ENCODE assay signal across 8 cellular contexts in the genomic region with DNA sequence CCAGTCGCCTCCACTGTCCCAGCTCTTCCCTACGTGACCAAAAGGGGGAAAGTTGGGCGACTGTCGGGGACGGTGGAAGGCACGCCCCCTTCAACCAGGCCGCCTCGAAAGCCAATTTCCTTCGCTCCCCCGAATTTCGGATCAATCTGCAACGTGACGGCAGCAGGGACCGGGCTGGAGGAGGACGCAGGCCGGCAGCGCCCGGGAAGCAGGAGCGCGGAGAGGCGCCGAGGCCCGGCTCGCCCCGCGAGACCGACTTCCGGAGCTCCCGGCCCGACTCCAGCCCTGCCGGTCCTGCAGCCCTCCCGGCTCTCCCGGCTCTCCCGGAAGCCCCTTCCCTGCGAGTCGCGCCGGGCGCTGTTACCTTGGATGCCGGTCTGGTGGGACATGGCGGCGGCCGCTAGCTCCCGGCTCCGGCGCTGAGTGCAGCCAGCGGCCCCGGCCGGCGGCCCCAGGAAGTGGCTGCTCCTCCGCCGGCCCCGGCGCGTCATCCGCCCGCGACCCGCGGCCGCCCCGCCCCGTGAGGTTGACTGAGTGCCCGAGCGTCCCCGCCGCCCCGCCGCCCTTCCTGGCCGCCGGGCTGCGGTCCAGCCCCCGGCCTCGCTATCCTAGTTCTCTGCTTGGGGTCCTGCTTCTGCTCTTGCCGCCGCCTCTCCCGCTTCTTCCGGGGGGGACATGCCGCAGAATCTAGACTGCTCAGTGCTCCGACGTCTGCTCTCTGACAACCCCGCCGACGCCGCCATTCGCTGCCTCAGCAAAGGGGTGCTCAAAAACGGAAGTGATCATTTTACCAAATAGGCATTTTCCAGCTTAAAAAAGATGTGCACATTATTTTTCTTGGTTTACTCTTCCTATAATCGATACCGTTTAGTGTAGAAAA. TPM values are rescaled to one million over a fixed set of nuclear protein-coding genes. Genes with fewer than 3 reads are reported as not detected.
DNase-seq lines count a peak whose midpoint lies in the region; ATAC-seq and TF ChIP-seq lines count a peak whose summit lies in the region.

A gene (minus strand): TSS at position 461 of the 880 bp plus-strand sequence. CDS start 72 bp downstream, at position 389.

- TF ChIP-seq CTCF in AG09309 (IDR thresholded peaks at IDR 0.05; ENCODE audit: control insufficient read depth, insufficient read depth, low read depth, low read length, missing control alignments) (peak; percentile 41), kidney epithelial cell (IDR thresholded peaks at IDR 0.05; ENCODE audit: insufficient read depth, low read length, poor library complexity, severe bottlenecking) (peak; percentile 38)

- no peaks in the 10 kb centered on the region for H3K36me3 ChIP-seq in kidney epithelial cell (ENCODE audit: control insufficient read depth, insufficient read depth, low read length)

- H3K4me3 ChIP-seq in AG09309 (ENCODE audit: control insufficient read depth, low read depth, low read length) (peak within 1 kb of the TSS; percentile 88), kidney epithelial cell (ENCODE audit: low read depth, low read length) (peak within 1 kb of the TSS; percentile 89)

- ATAC-seq in GM18870 (IDR thresholded peaks at IDR 0.05; ENCODE audit: unreplicated experiment) = peak; percentile 81
- ATAC-seq in HG03108 (IDR thresholded peaks at IDR 0.05; ENCODE audit: unreplicated experiment) = peak; percentile 94

- H3K27me3 ChIP-seq in kidney epithelial cell (ENCODE audit: control insufficient read depth, insufficient read depth, low read length) = no peaks in the 10 kb centered on the region

- no peak for DNase-seq in AG09309 (ENCODE audit: low read depth)
- peak; percentile 82 for DNase-seq in NCI-H226
- peak; percentile 92 for DNase-seq in activated CD4-positive, CD25-positive, alpha-beta regulatory T cell treated with anti-CD3 and anti-CD28 coated beads, Interleukin-2, amount 50 U/mL, for 72 hours
- peak; percentile 72 for DNase-seq in cerebellar cortex (ENCODE audit: low spot score)
- DNase-seq in kidney epithelial cell (ENCODE audit: low read depth) = no peak
- peak; percentile 73 to 87 for DNase-seq in stimulated activated CD4-positive, alpha-beta T cell treated with anti-CD3 and anti-CD28 coated beads, Interleukin-15, amount 100 ng/mL, for 48 hours (ENCODE audit: low read depth in 2 of 2)

RNA-seq across cellular contexts. Expression of the gene that starts here (rescaled TPM):
- 132 and 137 TPM in 2 replicates for total RNA-seq in kidney epithelial cell

Comparison
In these comparisons a context has a peak if more than half of its experiments do, and no peak if none do; other contexts are left out.
1. DNase-seq: peak in NCI-H226 (single experiment), activated CD4-positive, CD25-positive, alpha-beta regulatory T cell treated with anti-CD3 and anti-CD28 coated beads, Interleukin-2, amount 50 U/mL, for 72 hours (single experiment), cerebellar cortex (single experiment) and stimulated activated CD4-positive, alpha-beta T cell treated with anti-CD3 and anti-CD28 coated beads, Interleukin-15, amount 100 ng/mL, for 48 hours (2 of 2); none in AG09309 (single experiment) and kidney epithelial cell (single experiment).